ENCODE assay signal across 22 cellular contexts in the genomic region with DNA sequence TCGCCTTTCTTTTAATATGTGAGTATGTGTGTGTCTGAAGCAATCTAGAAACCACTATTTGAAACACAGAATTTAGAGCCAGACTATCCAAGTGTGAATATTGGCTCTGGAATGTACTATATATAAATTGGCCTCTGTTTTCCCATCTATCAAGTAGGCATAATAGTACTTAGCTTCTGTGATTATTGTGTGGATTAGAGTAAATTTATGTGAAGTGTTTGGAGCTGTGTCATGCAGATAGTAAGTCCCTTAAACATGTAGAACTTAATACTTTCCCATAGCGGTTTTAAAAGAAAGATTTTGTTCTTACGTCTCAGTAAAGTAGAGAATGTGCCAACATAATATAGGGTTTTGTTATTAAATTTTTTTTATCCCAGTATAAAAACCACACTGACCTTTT.
DNase-seq lines count a peak whose midpoint lies in the region; ATAC-seq, FAIRE-seq and TF ChIP-seq lines count a peak whose summit lies in the region.
"Had no signal": no experiment of that assay in that cellular context is flagged by ENCODE, and none has a peak within 500 bp of the region (broad histone marks: within the 10 kb centered on the region; RNA-seq: fewer than 3 reads in every experiment).

No MANE protein-coding gene starts in this region.

- no peak overlapping the region for H2AFZ ChIP-seq in mesenchymal stem cell (ENCODE audit: low read depth, low read length)

- no peak overlapping the region for H3K4me3 Mint-ChIP-seq in activated naive CD8-positive, alpha-beta T cell treated with anti-CD3 and anti-CD28 coated beads, Interleukin-2, amount 50 U/mL, for 24 hours
- H3K4me3 Mint-ChIP-seq: CD4-positive, alpha-beta T cell; H9; IgD-negative memory B cell had no signal

- H3K4me2 ChIP-seq in mesenchymal stem cell (ENCODE audit: low read length, poor library complexity, severe bottlenecking) = no peak overlapping the region

- no peak overlapping the region for H4K8ac ChIP-seq in mesenchymal stem cell (ENCODE audit: low read length)

- no peaks in the 10 kb centered on the region for H3K27me3 ChIP-seq in mesenchymal stem cell (ENCODE audit: control insufficient read depth in 1 of 2, insufficient read depth in 1 of 2, low read length in 2 of 2)
- no peaks in the 10 kb centered on the region for H3K27me3 ChIP-seq in dorsolateral prefrontal cortex
- H3K27me3 ChIP-seq: BE2C had no signal

- H3K4ac ChIP-seq in mesenchymal stem cell (ENCODE audit: low read depth in 1 of 2, low read length in 2 of 2) = no peak overlapping the region

- intact Hi-C loops in dorsolateral prefrontal cortex (cut with DNase I) = no loop called here

- H3K4me3 ChIP-seq in mesenchymal stem cell (ENCODE audit: insufficient read depth in 1 of 2, low read depth in 1 of 2, low read length in 2 of 2) = no peak overlapping the region
- no peak overlapping the region for H3K4me3 ChIP-seq in dorsolateral prefrontal cortex

- no peaks in the 10 kb centered on the region for H3K27me3 Mint-ChIP-seq in activated naive CD8-positive, alpha-beta T cell treated with anti-CD3 and anti-CD28 coated beads, Interleukin-2, amount 50 U/mL, for 24 hours
- H3K27me3 Mint-ChIP-seq: CD4-positive, alpha-beta T cell; IgD-negative memory B cell had no signal

- H3K23ac ChIP-seq in mesenchymal stem cell (ENCODE audit: low read length in 2 of 2) = no peak overlapping the region

- WGBS in mesenchymal stem cell = no CpG with 5 or more reads among the region's 3 CpGs

- H3K4me1 ChIP-seq in mesenchymal stem cell (ENCODE audit: control insufficient read depth, insufficient read depth, low read depth, low read length) = no peaks in the 10 kb centered on the region
- H3K4me1 ChIP-seq: BE2C had no signal

- H3K27ac ChIP-seq in mesenchymal stem cell (ENCODE audit: low read length, poor library complexity, severe bottlenecking) (no peak overlapping the region), dorsolateral prefrontal cortex (no peak overlapping the region)
- H3K27ac ChIP-seq: 22Rv1, C4-2B had no signal

- H2BK15ac ChIP-seq in mesenchymal stem cell (ENCODE audit: low read depth, poor library complexity, severe bottlenecking) = no peak overlapping the region

- H2AK5ac ChIP-seq in mesenchymal stem cell (ENCODE audit: low read length, severe bottlenecking) = no peak overlapping the region

- H3K9me3 ChIP-seq in mesenchymal stem cell (ENCODE audit: control insufficient read depth, low read length) = peaks cover 6% of the 10 kb centered on the region
- H3K9me3 ChIP-seq: BE2C had no signal

- no peaks in the 10 kb centered on the region for H3K36me3 ChIP-seq in mesenchymal stem cell (ENCODE audit: control insufficient read depth in 1 of 2, insufficient read depth in 2 of 2, low read depth in 1 of 2, low read length in 2 of 2)
- H3K36me3 ChIP-seq: BE2C had no signal

- H3K18ac ChIP-seq in mesenchymal stem cell (ENCODE audit: low read depth in 1 of 2, low read length in 2 of 2) = no peak overlapping the region

- no peaks in the 10 kb centered on the region for H3K4me1 Mint-ChIP-seq in activated naive CD8-positive, alpha-beta T cell treated with anti-CD3 and anti-CD28 coated beads, Interleukin-2, amount 50 U/mL, for 24 hours
- H3K4me1 Mint-ChIP-seq: H9, IgD-negative memory B cell had no signal

- H4K91ac ChIP-seq in mesenchymal stem cell (ENCODE audit: low read length) = no peak overlapping the region

- H3K9me3 Mint-ChIP-seq in activated naive CD8-positive, alpha-beta T cell treated with anti-CD3 and anti-CD28 coated beads, Interleukin-2, amount 50 U/mL, for 24 hours = peaks cover 8% of the 10 kb centered on the region

- H3K9ac ChIP-seq in mesenchymal stem cell (ENCODE audit: low read length) = no peak overlapping the region

- DNase-seq in A172 (ENCODE audit: low spot score) (peak; percentile 1), astrocyte of the hippocampus (ENCODE audit: low read depth, low spot score) (peak; percentile 16), mesenchymal stem cell (peak; percentile 17), dorsolateral prefrontal cortex (no peak), C1 segment of cervical spinal cord (lab: John Stamatoyannopoulos, UW) (no peak)
- DNase-seq in activated naive CD8-positive, alpha-beta T cell treated with anti-CD3 and anti-CD28 coated beads, Interleukin-2, amount 50 U/mL, for 24 hours = no peak
- DNase-seq: BE2C; Calu3; CD4-positive, alpha-beta T cell; DMS79 treated with DMSO at 0.1 percent for 48 hours; EL; H9; KBM-7 had no signal

- no peaks in the 10 kb centered on the region for H3K79me1 ChIP-seq in mesenchymal stem cell (replicated peaks; ENCODE audit: low read length, poor library complexity, severe bottlenecking)

- H3K27ac Mint-ChIP-seq in activated naive CD8-positive, alpha-beta T cell treated with anti-CD3 and anti-CD28 coated beads, Interleukin-2, amount 50 U/mL, for 24 hours = no peak overlapping the region
- H3K27ac Mint-ChIP-seq: CD4-positive, alpha-beta T cell; H9; IgD-negative memory B cell had no signal

- no peak for TF ChIP-seq CTCF in dorsolateral prefrontal cortex (IDR thresholded peaks at IDR 0.05 in 54 of 56, conservative IDR thresholded peaks at IDR 0.05 in 2 of 56; ENCODE audit: low read depth in 1 of 56, partially characterized antibody in 56 of 56)

- no peak overlapping the region for H2BK5ac ChIP-seq in mesenchymal stem cell (ENCODE audit: low read depth, low read length, poor library complexity, severe bottlenecking)

- H2BK12ac ChIP-seq in mesenchymal stem cell (ENCODE audit: low read length in 2 of 2) = no peak overlapping the region

- no peak overlapping the region for H3K14ac ChIP-seq in mesenchymal stem cell (ENCODE audit: low read length in 2 of 2)

- no peak overlapping the region for H2BK120ac ChIP-seq in mesenchymal stem cell (ENCODE audit: low read depth, low read length)

- FAIRE-seq in G401.6 (lab: Jason Lieb, UNC) = peak; percentile 97
- FAIRE-seq: GM12891, GM18507, H1, HTR-8/SVneo had no signal

- no peak for ATAC-seq in GM18498 (IDR thresholded peaks at IDR 0.05; ENCODE audit: unreplicated experiment)
- no peak for ATAC-seq in activated naive CD8-positive, alpha-beta T cell treated with anti-CD3 and anti-CD28 coated beads, Interleukin-2, amount 50 U/mL, for 24 hours

- H3K36me3 Mint-ChIP-seq in activated naive CD8-positive, alpha-beta T cell treated with anti-CD3 and anti-CD28 coated beads, Interleukin-2, amount 50 U/mL, for 24 hours (ENCODE audit: low read depth) = no peaks in the 10 kb centered on the region
- H3K36me3 Mint-ChIP-seq: IgD-negative memory B cell had no signal

Comparison
In these comparisons a context has a peak if more than half of its experiments do, and no peak if none do; other contexts are left out.
1. DNase-seq: peak in A172 (single experiment), astrocyte of the hippocampus (single experiment) and mesenchymal stem cell (single experiment); none in dorsolateral prefrontal cortex (0 of 10), C1 segment of cervical spinal cord (0 of 14) and activated naive CD8-positive, alpha-beta T cell treated with anti-CD3 and anti-CD28 coated beads, Interleukin-2, amount 50 U/mL, for 24 hours (single experiment).